In genomic region chr18:80004600-80005342, GRCh38 we compare ENCODE assay signal across 14 cellular contexts.
"Had no signal": no experiment of that assay in that cellular context is flagged by ENCODE, and none has a peak within 500 bp of the region (broad histone marks: within the 10 kb centered on the region; RNA-seq: fewer than 3 reads in every experiment).

No MANE protein-coding gene starts in this region.

- H3K9me3 ChIP-seq: neutrophil had no signal

- DNase-seq: effector memory CD4-positive, alpha-beta T cell; esophagus squamous epithelium; foreskin keratinocyte; head of caudate nucleus; hippocampal formation; kidney glomerular epithelial cell; naive thymus-derived CD4-positive, alpha-beta T cell; nephron progenitor cell; small intestine; stimulated activated CD4-positive, alpha-beta T cell treated with anti-CD3 and anti-CD28 coated beads, Interleukin-12 subunit alpha, Interleukin-12 subunit beta, amount 100 ng/mL, for 4 hours; stimulated activated naive CD4-positive, alpha-beta T cell treated with Interleukin-2 at 50 U/mL for 16 hours; trophoblast cell had no signal

- H3K27ac ChIP-seq: esophagus squamous epithelium, foreskin keratinocyte, neutrophil, right atrium auricular region had no signal

- H3K27ac Mint-ChIP-seq: naive thymus-derived CD4-positive, alpha-beta T cell; nephron progenitor cell had no signal

- ATAC-seq: foreskin keratinocyte; naive thymus-derived CD4-positive, alpha-beta T cell had no signal

- H3K36me3 ChIP-seq: esophagus squamous epithelium, neutrophil, right atrium auricular region had no signal

- H3K4me1 Mint-ChIP-seq: naive thymus-derived CD4-positive, alpha-beta T cell had no signal

- H3K27me3 Mint-ChIP-seq: naive thymus-derived CD4-positive, alpha-beta T cell had no signal

- H3K4me1 ChIP-seq: foreskin keratinocyte, right atrium auricular region had no signal

- H3K4me3 ChIP-seq: esophagus squamous epithelium, right atrium auricular region had no signal

- H3K27me3 ChIP-seq: esophagus squamous epithelium, foreskin keratinocyte, neutrophil, right atrium auricular region had no signal

- H3K4me3 Mint-ChIP-seq: naive thymus-derived CD4-positive, alpha-beta T cell; nephron progenitor cell had no signal
